Comparison of ENCODE assay signal across 36 cellular contexts in genomic region chr3:133093366-133093765, GRCh38. TPM values are rescaled to one million over a fixed set of nuclear protein-coding genes. Genes with fewer than 3 reads are reported as not detected.
"Had no signal": no experiment of that assay in that cellular context is flagged by ENCODE, and none has a peak within 500 bp of the region (broad histone marks: within the 10 kb centered on the region; RNA-seq: fewer than 3 reads in every experiment).

No MANE protein-coding gene starts in this region.

- H3K36me3 ChIP-seq: adrenal gland, ascending aorta, breast epithelium, cardiac muscle cell, esophagus muscularis mucosa, gastrocnemius medialis had no signal

- H3K27me3 Mint-ChIP-seq: activated CD4-positive, alpha-beta memory T cell treated with anti-CD3 and anti-CD28 coated beads for 36 hours; activated CD8-positive, alpha-beta memory T cell treated with anti-CD3 and anti-CD28 coated beads, Interleukin-2, amount 10 ng/mL, durations not matched to agents 7 days and 5 days; brain; central memory CD8-positive, alpha-beta T cell; effector memory CD8-positive, alpha-beta T cell had no signal

- H3K4me1 Mint-ChIP-seq: activated CD4-positive, alpha-beta T cell treated with anti-CD3 and anti-CD28 coated beads for 36 hours; activated CD4-positive, alpha-beta T cell treated with anti-CD3 and anti-CD28 coated beads, Interleukin-2, amount 10 ng/mL, durations not matched to agents 24 days and 14 days; activated CD8-positive, alpha-beta memory T cell treated with anti-CD3 and anti-CD28 coated beads, Interleukin-2, amount 10 ng/mL, durations not matched to agents 7 days and 5 days; activated naive CD4-positive, alpha-beta T cell treated with anti-CD3 and anti-CD28 coated beads, Interleukin-2, amount 50 U/mL, for 24 hours; activated naive CD8-positive, alpha-beta T cell treated with anti-CD3 and anti-CD28 coated beads for 36 hours; activated naive CD8-positive, alpha-beta T cell treated with anti-CD3 and anti-CD28 coated beads, Interleukin-2, amount 50 U/mL, for 24 hours; central memory CD8-positive, alpha-beta T cell had no signal

- H3K27ac ChIP-seq: adrenal gland, ascending aorta, breast epithelium, cardiac muscle cell, foreskin keratinocyte, gastrocnemius medialis had no signal

- H3K27me3 ChIP-seq: adrenal gland, ascending aorta, breast epithelium, cardiac muscle cell, esophagus muscularis mucosa, foreskin keratinocyte, gastrocnemius medialis had no signal

- ATAC-seq: activated CD4-positive, alpha-beta T cell treated with anti-CD3 and anti-CD28 coated beads for 36 hours; activated CD8-positive, alpha-beta memory T cell treated with anti-CD3 and anti-CD28 coated beads, Interleukin-2, amount 10 ng/mL, durations not matched to agents 7 days and 5 days; activated CD8-positive, alpha-beta T cell treated with anti-CD3 and anti-CD28 coated beads, Interleukin-2, amount 10 ng/mL, durations not matched to agents 7 days and 5 days; activated naive CD8-positive, alpha-beta T cell treated with anti-CD3 and anti-CD28 coated beads, Interleukin-2, amount 50 U/mL, for 24 hours; effector memory CD8-positive, alpha-beta T cell; foreskin keratinocyte; gastrocnemius medialis had no signal

- H3K9me3 Mint-ChIP-seq: activated CD4-positive, alpha-beta memory T cell treated with anti-CD3 and anti-CD28 coated beads for 36 hours; activated CD4-positive, alpha-beta T cell treated with anti-CD3 and anti-CD28 coated beads, Interleukin-2, amount 10 ng/mL, durations not matched to agents 24 days and 14 days; activated naive CD4-positive, alpha-beta T cell treated with anti-CD3 and anti-CD28 coated beads for 36 hours; activated naive CD4-positive, alpha-beta T cell treated with anti-CD3 and anti-CD28 coated beads, Interleukin-2, amount 50 U/mL, for 24 hours; activated naive CD8-positive, alpha-beta T cell treated with anti-CD3 and anti-CD28 coated beads for 36 hours; activated naive CD8-positive, alpha-beta T cell treated with anti-CD3 and anti-CD28 coated beads, Interleukin-2, amount 50 U/mL, for 24 hours; activated T-helper 1 cell treated with anti-CD3 and anti-CD28 coated beads, Interleukin-12 subunit alpha, Interleukin-12 subunit beta, Interleukin-2, Interleukin-4 antibody, amounts not matched to agents 30 ng/mL and 10 ng/mL and 1 ng/mL, durations not matched to agents 14 hours and 24 hours and 36 hours; activated T-helper 2 cell treated with anti-CD3 and anti-CD28 coated beads, Interferon-gamma antibody, Interleukin-2, Interleukin-4, amounts not matched to agents 10 μg/mL and 5 μg/mL and 100 μg/mL, durations not matched to agents 14 hours and 24 hours and 36 hours; central memory CD8-positive, alpha-beta T cell had no signal

- H3K27ac Mint-ChIP-seq: activated CD4-positive, alpha-beta memory T cell treated with anti-CD3 and anti-CD28 coated beads for 36 hours; activated CD4-positive, alpha-beta T cell treated with anti-CD3 and anti-CD28 coated beads for 36 hours; activated CD4-positive, alpha-beta T cell treated with anti-CD3 and anti-CD28 coated beads, Interleukin-2, amount 10 ng/mL, durations not matched to agents 24 days and 14 days; activated CD8-positive, alpha-beta memory T cell treated with anti-CD3 and anti-CD28 coated beads, Interleukin-2, amount 10 ng/mL, durations not matched to agents 7 days and 5 days; activated CD8-positive, alpha-beta T cell treated with anti-CD3 and anti-CD28 coated beads, Interleukin-2, amount 10 ng/mL, durations not matched to agents 7 days and 5 days; activated naive CD4-positive, alpha-beta T cell treated with anti-CD3 and anti-CD28 coated beads for 36 hours; activated naive CD4-positive, alpha-beta T cell treated with anti-CD3 and anti-CD28 coated beads, Interleukin-2, amount 50 U/mL, for 24 hours; activated naive CD8-positive, alpha-beta T cell treated with anti-CD3 and anti-CD28 coated beads for 36 hours; activated naive CD8-positive, alpha-beta T cell treated with anti-CD3 and anti-CD28 coated beads, Interleukin-2, amount 50 U/mL, for 24 hours; activated T-helper 1 cell treated with anti-CD3 and anti-CD28 coated beads, Interleukin-12 subunit alpha, Interleukin-12 subunit beta, Interleukin-2, Interleukin-4 antibody, amounts not matched to agents 30 ng/mL and 10 ng/mL and 1 ng/mL, durations not matched to agents 14 hours and 24 hours and 36 hours; activated T-helper 2 cell treated with anti-CD3 and anti-CD28 coated beads, Interferon-gamma antibody, Interleukin-2, Interleukin-4, amounts not matched to agents 10 μg/mL and 5 μg/mL and 100 μg/mL, durations not matched to agents 14 hours and 24 hours and 36 hours; effector memory CD8-positive, alpha-beta T cell had no signal

- DNase-seq: activated CD4-positive, alpha-beta memory T cell treated with anti-CD3 and anti-CD28 coated beads for 36 hours; activated CD4-positive, alpha-beta T cell treated with anti-CD3 and anti-CD28 coated beads for 36 hours; activated CD4-positive, alpha-beta T cell treated with anti-CD3 and anti-CD28 coated beads, Interleukin-2, amount 10 ng/mL, durations not matched to agents 24 days and 14 days; activated CD4-positive, CD25-positive, alpha-beta regulatory T cell; activated CD4-positive, CD25-positive, alpha-beta regulatory T cell treated with anti-CD3 and anti-CD28 coated beads, Interleukin-2, amount 50 U/mL, for 72 hours; activated CD8-positive, alpha-beta memory T cell treated with anti-CD3 and anti-CD28 coated beads, Interleukin-2, amount 10 ng/mL, durations not matched to agents 7 days and 5 days; activated CD8-positive, alpha-beta memory T cell treated with anti-CD3 and anti-CD28 coated beads, Interleukin-2, amount 50 U/mL, for 4 hours; activated CD8-positive, alpha-beta T cell treated with anti-CD3 and anti-CD28 coated beads, Interleukin-2, amount 10 ng/mL, durations not matched to agents 7 days and 5 days; activated effector memory CD4-positive, alpha-beta T cell treated with anti-CD3 and anti-CD28 coated beads, Interleukin-2, amount 50 U/mL, for 16 hours; activated naive CD4-positive, alpha-beta T cell treated with anti-CD3 and anti-CD28 coated beads for 36 hours; activated naive CD8-positive, alpha-beta T cell treated with anti-CD3 and anti-CD28 coated beads for 36 hours; activated naive CD8-positive, alpha-beta T cell treated with anti-CD3 and anti-CD28 coated beads, Interleukin-2, amount 50 U/mL, for 24 hours; activated T-cell treated with anti-CD3 and anti-CD28 coated beads, Interleukin-2, amount 50 U/mL, for 1 hour; activated T-cell treated with anti-CD3 and anti-CD28 coated beads, Interleukin-2, amount 50 U/mL, for 48 hours; adrenal gland; amygdala; cortex of kidney; dermis blood vessel endothelial cell; effector CD4-positive, alpha-beta T cell; effector memory CD8-positive, alpha-beta T cell; erythroblast; foreskin keratinocyte; gastrocnemius medialis; glutamatergic neuron; T-helper 2 cell had no signal

- H3K36me3 Mint-ChIP-seq: activated CD4-positive, alpha-beta memory T cell treated with anti-CD3 and anti-CD28 coated beads for 36 hours; activated CD8-positive, alpha-beta memory T cell treated with anti-CD3 and anti-CD28 coated beads, Interleukin-2, amount 10 ng/mL, durations not matched to agents 7 days and 5 days; activated naive CD4-positive, alpha-beta T cell treated with anti-CD3 and anti-CD28 coated beads, Interleukin-2, amount 50 U/mL, for 24 hours; activated naive CD8-positive, alpha-beta T cell treated with anti-CD3 and anti-CD28 coated beads for 36 hours; brain had no signal

- H3K4me3 ChIP-seq: adrenal gland, ascending aorta, breast epithelium, cardiac muscle cell, esophagus muscularis mucosa, gastrocnemius medialis had no signal

- H3K4me1 ChIP-seq: breast epithelium, foreskin keratinocyte had no signal

- H3K9me3 ChIP-seq: adrenal gland, ascending aorta, breast epithelium, esophagus muscularis mucosa, gastrocnemius medialis had no signal

- H3K4me3 Mint-ChIP-seq: activated CD4-positive, alpha-beta memory T cell treated with anti-CD3 and anti-CD28 coated beads for 36 hours; activated CD4-positive, alpha-beta T cell treated with anti-CD3 and anti-CD28 coated beads for 36 hours; activated CD4-positive, alpha-beta T cell treated with anti-CD3 and anti-CD28 coated beads, Interleukin-2, amount 10 ng/mL, durations not matched to agents 24 days and 14 days; activated CD8-positive, alpha-beta memory T cell treated with anti-CD3 and anti-CD28 coated beads, Interleukin-2, amount 10 ng/mL, durations not matched to agents 7 days and 5 days; activated CD8-positive, alpha-beta T cell treated with anti-CD3 and anti-CD28 coated beads, Interleukin-2, amount 10 ng/mL, durations not matched to agents 7 days and 5 days; activated naive CD4-positive, alpha-beta T cell treated with anti-CD3 and anti-CD28 coated beads for 36 hours; activated naive CD4-positive, alpha-beta T cell treated with anti-CD3 and anti-CD28 coated beads, Interleukin-2, amount 50 U/mL, for 24 hours; activated naive CD8-positive, alpha-beta T cell treated with anti-CD3 and anti-CD28 coated beads for 36 hours; activated naive CD8-positive, alpha-beta T cell treated with anti-CD3 and anti-CD28 coated beads, Interleukin-2, amount 50 U/mL, for 24 hours; activated T-helper 1 cell treated with anti-CD3 and anti-CD28 coated beads, Interleukin-12 subunit alpha, Interleukin-12 subunit beta, Interleukin-2, Interleukin-4 antibody, amounts not matched to agents 30 ng/mL and 10 ng/mL and 1 ng/mL, durations not matched to agents 14 hours and 24 hours and 36 hours; brain; central memory CD8-positive, alpha-beta T cell; effector memory CD8-positive, alpha-beta T cell had no signal

RNA-seq across cellular contexts. Expression of gene TMEM108, which starts 55.2 kb away (rescaled TPM):
- total RNA-seq: activated CD4-positive, alpha-beta memory T cell treated with anti-CD3 and anti-CD28 coated beads for 36 hours; activated CD4-positive, alpha-beta T cell treated with anti-CD3 and anti-CD28 coated beads for 36 hours; activated CD4-positive, alpha-beta T cell treated with anti-CD3 and anti-CD28 coated beads, Interleukin-2, amount 10 ng/mL, durations not matched to agents 24 days and 14 days; activated CD8-positive, alpha-beta memory T cell treated with anti-CD3 and anti-CD28 coated beads for 36 hours; activated CD8-positive, alpha-beta memory T cell treated with anti-CD3 and anti-CD28 coated beads, Interleukin-2, amount 10 ng/mL, durations not matched to agents 7 days and 5 days; activated CD8-positive, alpha-beta T cell treated with anti-CD3 and anti-CD28 coated beads, Interleukin-2, amount 10 ng/mL, durations not matched to agents 7 days and 5 days; activated naive CD4-positive, alpha-beta T cell treated with anti-CD3 and anti-CD28 coated beads for 36 hours; activated naive CD8-positive, alpha-beta T cell treated with anti-CD3 and anti-CD28 coated beads for 36 hours; activated T-helper 1 cell treated with anti-CD3 and anti-CD28 coated beads, Interleukin-12 subunit alpha, Interleukin-12 subunit beta, Interleukin-2, Interleukin-4 antibody, amounts not matched to agents 30 ng/mL and 10 ng/mL and 1 ng/mL, durations not matched to agents 14 hours and 24 hours and 36 hours; ascending aorta; foreskin keratinocyte; T-helper 1 cell treated with Interleukin-12 subunit alpha and Interleukin-12 subunit beta and Interleukin-4 antibody, amounts not matched to agents 30 ng/mL and 1 ng/mL, for 36 hours had no signal
